1 cellular context compared by ENCODE assay signal in genomic region chr7:34451183-34451582, GRCh38.
TF ChIP-seq lines count a peak whose summit lies in the region.

No MANE protein-coding gene starts in this region.

TF ChIP-seq in A549, 52 proteins besides CTCF, POLR2A, EP300 and RAD21 (continued from another document):
- TF ChIP-seq MAX (IDR thresholded peaks at IDR 0.05), result no peak
- TF ChIP-seq NPAS2 (CRISPR knock-in tag; IDR thresholded peaks at IDR 0.05; ENCODE audit: borderline replicate concordance), result no peak
- TF ChIP-seq REST (IDR thresholded peaks at IDR 0.05), result no peak
- TF ChIP-seq USF2 (IDR thresholded peaks at IDR 0.05), result no peak
